In genomic region chr16:25257956-25258855, GRCh38 we compare ENCODE assay signal across 1 cellular context.
TF ChIP-seq lines count a peak whose summit lies in the region.

No MANE protein-coding gene starts in this region.

TF ChIP-seq in GM12878, 131 proteins besides CTCF, POLR2A, EP300 and RAD21 (continued from another document and continues in another):
- TF ChIP-seq USF2 (IDR thresholded peaks at IDR 0.05; ENCODE audit: borderline replicate concordance, low read depth, low read length) (no peak), SIX5 (IDR thresholded peaks at IDR 0.05; ENCODE audit: low read depth, low read length, severe bottlenecking) (no peak), CHD4 (IDR thresholded peaks at IDR 0.05) (no peak), ZNF24 (IDR thresholded peaks at IDR 0.05) (no peak), HDAC6 (IDR thresholded peaks at IDR 0.05; ENCODE audit: unreplicated experiment) (no peak), RAD51 (IDR thresholded peaks at IDR 0.05) (no peak), NFYA (IDR thresholded peaks at IDR 0.05; ENCODE audit: borderline replicate concordance, low read depth, low read length) (no peak), YY1 (IDR thresholded peaks at IDR 0.05; ENCODE audit: low read depth, low read length) (peak; percentile 74), TBL1XR1 (IDR thresholded peaks at IDR 0.05; ENCODE audit: low read depth, low read length) (no peak), BCL11A (IDR thresholded peaks at IDR 0.05; ENCODE audit: low read depth, low read length) (no peak), SRF (IDR thresholded peaks at IDR 0.05; ENCODE audit: low read depth in 2 of 2, low read length in 2 of 2) (no peak), ZNF622 (IDR thresholded peaks at IDR 0.05) (no peak), POLR2AphosphoS2 (IDR thresholded peaks at IDR 0.05; ENCODE audit: low read depth, low read length) (no peak; the same call in 1 of the 2 replicates), MEF2A (IDR thresholded peaks at IDR 0.05; ENCODE audit: insufficient read depth, low read depth, low read length) (0 out of 2 replicates have a peak, but pooled peaks have one; percentile 10), MYB (IDR thresholded peaks at IDR 0.05; ENCODE audit: borderline replicate concordance, low read depth, low read length) (no peak), CBX5 (IDR thresholded peaks at IDR 0.05; ENCODE audit: low read depth) (no peak), PBX3 (IDR thresholded peaks at IDR 0.05; ENCODE audit: insufficient replicate concordance, low read depth, low read length) (peak; percentile 75), USF1 (IDR thresholded peaks at IDR 0.05; ENCODE audit: borderline replicate concordance, extremely low read length, insufficient read depth, low read depth, low read length) (no peak), FOXM1 (IDR thresholded peaks at IDR 0.05; ENCODE audit: low read depth, low read length) (no peak), CREB1 (IDR thresholded peaks at IDR 0.05; ENCODE audit: low read depth) (peak; percentile 63), GABPA (IDR thresholded peaks at IDR 0.05; ENCODE audit: low read depth) (peak; percentile 45; the same call in 1 of the 2 replicates), LARP7 (IDR thresholded peaks at IDR 0.05) (peak; percentile 63; the same call in 1 of the 2 replicates), FOXK2 (IDR thresholded peaks at IDR 0.05) (peak; percentile 56), NR2C1 (IDR thresholded peaks at IDR 0.05) (peak; percentile 34; the same call in 1 of the 2 replicates), RFX5 (IDR thresholded peaks at IDR 0.05; ENCODE audit: low read depth, low read length) (no peak), ZBTB4 (CRISPR knock-in tag; IDR thresholded peaks at IDR 0.05) (no peak), ZNF592 (IDR thresholded peaks at IDR 0.05) (no peak), CREM (IDR thresholded peaks at IDR 0.05; ENCODE audit: low read depth) (no peak), JUNB (IDR thresholded peaks at IDR 0.05) (no peak; the same call in 1 of the 2 replicates), PKNOX1 (IDR thresholded peaks at IDR 0.05) (peak; percentile 25; the same call in 1 of the 2 replicates), ZNF384 (IDR thresholded peaks at IDR 0.05; ENCODE audit: borderline replicate concordance, low read depth, low read length) (no peak), PML (IDR thresholded peaks at IDR 0.05; ENCODE audit: low read length) (peak; percentile 73), IRF3 (IDR thresholded peaks at IDR 0.05) (0 out of 2 replicates have a peak, but pooled peaks have one; percentile 23), STAT3 (IDR thresholded peaks at IDR 0.05; ENCODE audit: low read depth, low read length) (no peak), NR2F1 (conservative IDR thresholded peaks at IDR 0.05) (peak; percentile 73), NKRF (conservative IDR thresholded peaks at IDR 0.05) (peak; percentile 82), RB1 (IDR thresholded peaks at IDR 0.05; ENCODE audit: borderline replicate concordance) (peak; percentile 77; the same call in 1 of the 2 replicates), KAT2A (conservative IDR thresholded peaks at IDR 0.05; ENCODE audit: control insufficient read depth, low read depth, low read length) (no peak), IKZF1 (conservative IDR thresholded peaks at IDR 0.05) (peak; percentile 98), CHD2 (IDR thresholded peaks at IDR 0.05; ENCODE audit: borderline replicate concordance, low read depth, low read length) (peak; percentile 91), MXI1 (IDR thresholded peaks at IDR 0.05; ENCODE audit: low read depth, low read length) (peak; percentile 42; the same call in 1 of the 2 replicates), CHD1 (IDR thresholded peaks at IDR 0.05; ENCODE audit: low read depth, low read length) (no peak), SKIL (IDR thresholded peaks at IDR 0.05; ENCODE audit: low read depth, poor library complexity, severe bottlenecking) (peak; percentile 70), HSF1 (IDR thresholded peaks at IDR 0.05; ENCODE audit: low read depth, low read length) (no peak), ASH2L (IDR thresholded peaks at IDR 0.05; ENCODE audit: borderline replicate concordance, low read depth) (no peak; the same call in 1 of the 2 replicates)
